ENCODE assay signal across 8 cellular contexts in genomic region chr12:110577717-110578521, GRCh38. TPM values are rescaled to one million over a fixed set of nuclear protein-coding genes. Genes with fewer than 3 reads are reported as not detected.
DNase-seq lines count a peak whose midpoint lies in the region; ATAC-seq and TF ChIP-seq lines count a peak whose summit lies in the region.

No MANE protein-coding gene starts in this region.

- H3K36me3 ChIP-seq in cardiac muscle cell (no peaks in the 10 kb centered on the region), lower lobe of right lung (no peaks in the 10 kb centered on the region)

- H3K4me3 ChIP-seq in cardiac muscle cell = no peak overlapping the region
- no peak overlapping the region for H3K4me3 ChIP-seq in lower lobe of right lung

- peaks cover 40% of the 10 kb centered on the region for H3K4me1 ChIP-seq in cardiac muscle cell (ENCODE audit: low read depth)
- peaks cover 74% of the 10 kb centered on the region for H3K4me1 ChIP-seq in lower lobe of right lung

- H3K9me3 ChIP-seq in cardiac muscle cell (ENCODE audit: low read depth) = no peaks in the 10 kb centered on the region
- H3K9me3 ChIP-seq in lower lobe of right lung = no peaks in the 10 kb centered on the region

- H3K27me3 ChIP-seq in cardiac muscle cell (no peaks in the 10 kb centered on the region), lower lobe of right lung (ENCODE audit: low read depth) (no peaks in the 10 kb centered on the region)

- H3K27ac ChIP-seq in cardiac muscle cell (peak overlapping the region; percentile 49), lower lobe of right lung (peak overlapping the region; percentile 44)

- ATAC-seq in lower lobe of right lung = peak; percentile 29 to 45
- ATAC-seq in GM18505 (IDR thresholded peaks at IDR 0.05; ENCODE audit: unreplicated experiment) = no peak

- intact Hi-C loops in cardiac septum (cut with DNase I) = no loop called here
- intact Hi-C loops in lower lobe of right lung (cut with DNase I) = no loop called here
- intact Hi-C loops in posterior vena cava (cut with DNase I) = no loop called here

- no peak for TF ChIP-seq POLR2A in GM18505 (IDR thresholded peaks at IDR 0.05; ENCODE audit: borderline replicate concordance, extremely low read depth, insufficient read depth, insufficient read length)

- DNase-seq in cardiac muscle cell (ENCODE audit: low read depth in 1 of 2, low spot score in 1 of 2) (peak in 1 of 2 donors; percentile 65), cardiac septum (ENCODE audit: low spot score) (no peak), NCI-H69 (lab: John Stamatoyannopoulos, UW) (peak; percentile 12), amniotic stem cell (lab: John Stamatoyannopoulos, UW) (peak; percentile 43), lower lobe of right lung (no peak), NCI-H2227 treated with DMSO at 0.1 percent for 48 hours (lab: John Stamatoyannopoulos, UW) (no peak), posterior vena cava (ENCODE audit: low spot score) (no peak)

- TF ChIP-seq CTCF in cardiac muscle cell (IDR thresholded peaks at IDR 0.05; ENCODE audit: low read depth, low read length) (no peak), lower lobe of right lung (IDR thresholded peaks at IDR 0.05) (no peak)

RNA-seq across cellular contexts. Expression of gene PPTC7, which starts 5.2 kb away (rescaled TPM):
- total RNA-seq in cardiac muscle cell (15.3 and 21.7 TPM in 2 replicates), cardiac septum (55.0 TPM), lower lobe of right lung (23.6 TPM), posterior vena cava (10 to 100 TPM; 21.5 to 34.5 TPM)
- polyA plus RNA-seq in cardiac muscle cell = 16.3 and 24.8 TPM in 2 replicates

RNA-seq across cellular contexts. Expression of gene TCTN1, which starts 36.0 kb away (rescaled TPM):
- 35.1 and 54.1 TPM in 2 replicates for total RNA-seq in cardiac muscle cell
- 49.1 and 70.3 TPM in 2 replicates for polyA plus RNA-seq in cardiac muscle cell
- 20.7 TPM for total RNA-seq in cardiac septum
- 40.1 TPM for total RNA-seq in lower lobe of right lung
- total RNA-seq in posterior vena cava = 10 to 100 TPM; 24.0 to 35.8 TPM

Comparison
In these comparisons a context has a peak if more than half of its experiments do, and no peak if none do; other contexts are left out.
1. DNase-seq: peak in NCI-H69 (single experiment) and amniotic stem cell (single experiment); none in cardiac septum (single experiment), lower lobe of right lung (single experiment), NCI-H2227 treated with DMSO at 0.1 percent for 48 hours (single experiment) and posterior vena cava (single experiment).